ENCODE assay signal across 26 cellular contexts in the genomic region with DNA sequence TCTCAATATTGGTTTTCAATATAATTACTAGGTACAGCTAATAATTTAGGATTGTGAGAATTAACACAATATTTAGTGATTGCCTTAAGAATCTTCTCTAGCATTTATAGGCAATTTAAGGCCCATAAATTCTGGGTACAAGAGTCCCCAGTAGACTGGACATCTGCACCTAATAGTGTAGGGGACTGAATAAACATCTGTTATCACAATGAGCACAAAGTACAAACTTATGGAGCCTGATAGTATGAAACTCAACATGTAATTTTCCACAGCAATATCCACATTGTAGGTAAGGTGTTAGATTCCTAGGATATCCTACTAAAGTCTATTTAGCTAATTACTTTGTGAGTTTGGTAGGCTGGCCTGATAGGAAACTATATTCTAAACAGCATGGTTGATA.
"Had no signal": no experiment of that assay in that cellular context is flagged by ENCODE, and none has a peak within 500 bp of the region (broad histone marks: within the 10 kb centered on the region; RNA-seq: fewer than 3 reads in every experiment).

No MANE protein-coding gene starts in this region.

- H3K36me3 ChIP-seq: lower lobe of right lung, ovary, prostate gland, stomach, thyroid gland, transverse colon, upper lobe of left lung, vagina had no signal

- H3K27me3 ChIP-seq: ovary, stomach, testis, thyroid gland, transverse colon, upper lobe of left lung, vagina had no signal

- H3K27ac ChIP-seq: lower lobe of right lung, ovary, prostate gland, stomach, testis, thyroid gland, transverse colon, upper lobe of left lung, vagina had no signal

- H3K9me3 ChIP-seq: lower lobe of right lung, ovary, prostate gland, stomach, testis, thyroid gland, transverse colon, upper lobe of left lung, vagina had no signal

- DNase-seq: hypothalamus; immature natural killer cell; kidney; left ventricle myocardium superior; lower lobe of right lung; mammary epithelial cell; mesenchymal stem cell; naive B cell; ovary; posterior cingulate gyrus; retina; right cardiac atrium; stimulated activated CD4-positive, alpha-beta T cell treated with anti-CD3 and anti-CD28 coated beads, Interleukin-12 subunit alpha, Interleukin-12 subunit beta, amount 100 ng/mL, for 4 hours; stimulated activated CD4-positive, alpha-beta T cell treated with anti-CD3 and anti-CD28 coated beads, Interleukin-15, amount 100 ng/mL, for 24 hours; stimulated activated CD4-positive, alpha-beta T cell treated with anti-CD3 and anti-CD28 coated beads, Interleukin-2, amount 100 ng/mL, for 24 hours; stimulated activated CD4-positive, alpha-beta T cell treated with anti-CD3 and anti-CD28 coated beads, Interleukin-4, amount 100 ng/mL, for 1 hour; stimulated activated naive B cell treated with anti-CD40 and anti-IgM and Interleukin-4, amounts not matched to agents 10 μg/mL and 1 μg/mL and 100 μg/mL, for 72 hours; stimulated activated naive CD8-positive, alpha-beta T cell treated with anti-CD3 and anti-CD28 coated beads, Interleukin-15, Interleukin-2, amounts not matched to agents 100 U/mL and 50 U/mL, for 24 hours; stomach; testis; thyroid gland; transverse colon; upper lobe of left lung had no signal

- FAIRE-seq: kidney had no signal

- H3K4me1 ChIP-seq: lower lobe of right lung, prostate gland, upper lobe of left lung had no signal

- ATAC-seq: left ventricle myocardium superior; lower lobe of right lung; natural killer cell treated with Interleukin-12 subunit alpha and Interleukin-12 subunit beta and Interleukin-15 and Interleukin-18, amount 100 ng/mL, for 72 hours; right cardiac atrium; stimulated activated naive B cell treated with anti-CD40 and anti-IgM and Interleukin-4, amounts not matched to agents 10 μg/mL and 1 μg/mL and 100 μg/mL, for 72 hours; stimulated activated naive CD8-positive, alpha-beta T cell treated with anti-CD3 and anti-CD28 coated beads, Interleukin-15, Interleukin-2, amounts not matched to agents 100 U/mL and 50 U/mL, for 24 hours had no signal

- H3K4me3 ChIP-seq: lower lobe of right lung, ovary, prostate gland, stomach, testis, thyroid gland, transverse colon, upper lobe of left lung, vagina had no signal
